24 cellular contexts compared by ENCODE assay signal in genomic region chr2:150209746-150210145, GRCh38.
A peak's percentile ranks its signal among the peaks of the same experiment; 100 is the strongest.
DNase-seq lines count a peak whose midpoint lies in the region; ATAC-seq, FAIRE-seq and TF ChIP-seq lines count a peak whose summit lies in the region.
"Had no signal": no experiment of that assay in that cellular context is flagged by ENCODE, and none has a peak within 500 bp of the region (broad histone marks: within the 10 kb centered on the region; RNA-seq: fewer than 3 reads in every experiment).

No MANE protein-coding gene starts in this region.

- no peak overlapping the region for H3K27ac Mint-ChIP-seq in stimulated activated memory B cell treated with anti-CD40 and anti-IgM and Interleukin-4, amounts not matched to agents 10 μg/mL and 1 μg/mL and 100 μg/mL, for 72 hours
- H3K27ac Mint-ChIP-seq: CD14-positive monocyte; CD4-positive, alpha-beta T cell had no signal

- H3K9me3 ChIP-seq in PC-3 (ENCODE audit: low read length) (no peaks in the 10 kb centered on the region), small intestine (ENCODE audit: control insufficient read depth, low read depth) (no peaks in the 10 kb centered on the region)
- H3K9me3 ChIP-seq: BE2C had no signal

- no peak overlapping the region for H3K4me3 ChIP-seq in AG10803 (ENCODE audit: low read length)
- no peak overlapping the region for H3K4me3 ChIP-seq in PC-3 (ENCODE audit: low read length)
- no peak overlapping the region for H3K4me3 ChIP-seq in fibroblast of the aortic adventitia (ENCODE audit: low read depth, low read length)
- no peak overlapping the region for H3K4me3 ChIP-seq in small intestine (ENCODE audit: low read depth in 1 of 2, low read length in 2 of 2)
- H3K4me3 ChIP-seq: BLaER1 treated with 17β-estradiol and CSF1 and Interleukin-3, amounts not matched to agents 10 nM and 100 nM had no signal

- CTCF ChIA-PET in PC-3 (lab: Charles Lee) = no interaction called here

- no peak overlapping the region for H3K4me2 ChIP-seq in PC-3 (ENCODE audit: low read length)
- H3K4me2 ChIP-seq: BLaER1 treated with 17β-estradiol and CSF1 and Interleukin-3, amounts not matched to agents 10 nM and 100 nM had no signal

- no peaks in the 10 kb centered on the region for H3K9me3 Mint-ChIP-seq in stimulated activated memory B cell treated with anti-CD40 and anti-IgM and Interleukin-4, amounts not matched to agents 10 μg/mL and 1 μg/mL and 100 μg/mL, for 72 hours
- H3K9me3 Mint-ChIP-seq: CD4-positive, alpha-beta T cell had no signal

- no peak for FAIRE-seq in small intestine (lab: Jason Lieb, UNC)
- FAIRE-seq: A204.1, D721Med, GM12891, GM18507, H1 had no signal

- 17 to 38% (median 18%) methylated on average over 2 of the region's 2 CpGs for WGBS in small intestine, 3 donors

- H3K36me3 Mint-ChIP-seq in stimulated activated memory B cell treated with anti-CD40 and anti-IgM and Interleukin-4, amounts not matched to agents 10 μg/mL and 1 μg/mL and 100 μg/mL, for 72 hours = no peaks in the 10 kb centered on the region
- H3K36me3 Mint-ChIP-seq: CD14-positive monocyte; CD8-positive, alpha-beta memory T cell had no signal

- no peak overlapping the region for H3K4me3 Mint-ChIP-seq in stimulated activated memory B cell treated with anti-CD40 and anti-IgM and Interleukin-4, amounts not matched to agents 10 μg/mL and 1 μg/mL and 100 μg/mL, for 72 hours
- H3K4me3 Mint-ChIP-seq: CD14-positive monocyte; CD4-positive, alpha-beta T cell; CD8-positive, alpha-beta memory T cell had no signal

- no peaks in the 10 kb centered on the region for H3K79me2 ChIP-seq in PC-3 (ENCODE audit: low read length)

- H3K4me1 Mint-ChIP-seq in stimulated activated memory B cell treated with anti-CD40 and anti-IgM and Interleukin-4, amounts not matched to agents 10 μg/mL and 1 μg/mL and 100 μg/mL, for 72 hours = no peaks in the 10 kb centered on the region
- H3K4me1 Mint-ChIP-seq: CD14-positive monocyte; CD8-positive, alpha-beta memory T cell had no signal

- BruUV-seq in PC-3 (replicated peaks; lab: Mats Ljungman, UMichigan) = no TSS peak

- ATAC-seq in PC-3 = no peak
- no peak for ATAC-seq in HG02840 (IDR thresholded peaks at IDR 0.05; ENCODE audit: low FRiP score, unreplicated experiment)
- ATAC-seq in stimulated activated memory B cell treated with anti-CD40 and anti-IgM and Interleukin-4, amounts not matched to agents 10 μg/mL and 1 μg/mL and 100 μg/mL, for 72 hours = no peak

- H3K27ac ChIP-seq in PC-3 (ENCODE audit: low read length) (no peak overlapping the region), small intestine (ENCODE audit: low read depth in 1 of 2, low read length in 1 of 2) (no peak overlapping the region)
- H3K27ac ChIP-seq: 22Rv1; BLaER1 treated with 17β-estradiol and CSF1 and Interleukin-3, amounts not matched to agents 10 nM and 100 nM had no signal

- H3K9ac ChIP-seq in PC-3 (ENCODE audit: low read length) = no peak overlapping the region
- H3K9ac ChIP-seq: BLaER1 treated with 17β-estradiol and CSF1 and Interleukin-3, amounts not matched to agents 10 nM and 100 nM had no signal

- H3K9me2 ChIP-seq in PC-3 (replicated peaks; ENCODE audit: low read length) = no peaks in the 10 kb centered on the region

- DNase-seq in AG10803 (ENCODE audit: low read depth) (peak; percentile 42), PC-3 (no peak), fibroblast of the aortic adventitia (ENCODE audit: low read depth) (peak; percentile 61), small intestine (no peak)
- DNase-seq: AML-193; BE2C; CD4-positive, alpha-beta T cell; CD8-positive, alpha-beta memory T cell; DMS 273 treated with DMSO at 0.1 percent for 48 hours; DMS79; EL; GDM1; H7; HCEC 1CT had no signal

- H3F3A ChIP-seq in PC-3 (ENCODE audit: low read length, unreplicated experiment) = no peaks in the 10 kb centered on the region

- POLR2A ChIA-PET in PC-3 (lab: Charles Lee; ENCODE audit: unreplicated experiment) = no interaction called here

- no peaks in the 10 kb centered on the region for H4K20me1 ChIP-seq in PC-3 (ENCODE audit: low read length)
- H4K20me1 ChIP-seq: BLaER1 treated with 17β-estradiol and CSF1 and Interleukin-3, amounts not matched to agents 10 nM and 100 nM had no signal

- TF ChIP-seq CTCF in AG10803 (conservative IDR thresholded peaks at IDR 0.05; ENCODE audit: low read length) (no peak), PC-3 (conservative IDR thresholded peaks at IDR 0.05; ENCODE audit: low read depth, low read length) (no peak), fibroblast of the aortic adventitia (IDR thresholded peaks at IDR 0.05; ENCODE audit: insufficient read depth, low read length) (no peak)

- 0 out of 2 replicates have a peak overlapping the region, but pooled peaks have one; percentile 13 for H2AFZ ChIP-seq in PC-3 (ENCODE audit: low read length)

- H3K27me3 Mint-ChIP-seq in stimulated activated memory B cell treated with anti-CD40 and anti-IgM and Interleukin-4, amounts not matched to agents 10 μg/mL and 1 μg/mL and 100 μg/mL, for 72 hours = no peaks in the 10 kb centered on the region
- H3K27me3 Mint-ChIP-seq: CD4-positive, alpha-beta T cell; CD8-positive, alpha-beta memory T cell had no signal

- no peaks in the 10 kb centered on the region for H3K27me3 ChIP-seq in PC-3 (ENCODE audit: low read length)
- H3K27me3 ChIP-seq in small intestine (ENCODE audit: control insufficient read depth in 2 of 2, insufficient read depth in 2 of 2, low read length in 2 of 2) = no peaks in the 10 kb centered on the region
- H3K27me3 ChIP-seq: BE2C; BLaER1 treated with 17β-estradiol and CSF1 and Interleukin-3, amounts not matched to agents 10 nM and 100 nM had no signal

- H3K36me3 ChIP-seq in PC-3 (ENCODE audit: low read depth, low read length) = no peaks in the 10 kb centered on the region
- no peaks in the 10 kb centered on the region for H3K36me3 ChIP-seq in small intestine (ENCODE audit: control insufficient read depth in 2 of 2, insufficient read depth in 2 of 2, low read length in 2 of 2)
- H3K36me3 ChIP-seq: BE2C; BLaER1 treated with 17β-estradiol and CSF1 and Interleukin-3, amounts not matched to agents 10 nM and 100 nM had no signal

- H3K4me1 ChIP-seq in PC-3 (ENCODE audit: insufficient read depth, low read length) (peaks cover 9% of the 10 kb centered on the region; the same call in 1 of the 2 replicates), small intestine (ENCODE audit: control insufficient read depth in 2 of 2, insufficient read depth in 1 of 2, low read depth in 1 of 2, low read length in 1 of 2) (peaks cover 0 to 2% of the 10 kb centered on the region in 2 donors)
- H3K4me1 ChIP-seq: BE2C had no signal

- intact Hi-C loops in PC-3 (cut with micrococcal nuclease) = no loop called here

Comparison
In these comparisons a context has a peak if more than half of its experiments do, and no peak if none do; other contexts are left out.
1. DNase-seq: peak in AG10803 (single experiment) and fibroblast of the aortic adventitia (single experiment); none in PC-3 (single experiment) and small intestine (single experiment).